In the genomic region with DNA sequence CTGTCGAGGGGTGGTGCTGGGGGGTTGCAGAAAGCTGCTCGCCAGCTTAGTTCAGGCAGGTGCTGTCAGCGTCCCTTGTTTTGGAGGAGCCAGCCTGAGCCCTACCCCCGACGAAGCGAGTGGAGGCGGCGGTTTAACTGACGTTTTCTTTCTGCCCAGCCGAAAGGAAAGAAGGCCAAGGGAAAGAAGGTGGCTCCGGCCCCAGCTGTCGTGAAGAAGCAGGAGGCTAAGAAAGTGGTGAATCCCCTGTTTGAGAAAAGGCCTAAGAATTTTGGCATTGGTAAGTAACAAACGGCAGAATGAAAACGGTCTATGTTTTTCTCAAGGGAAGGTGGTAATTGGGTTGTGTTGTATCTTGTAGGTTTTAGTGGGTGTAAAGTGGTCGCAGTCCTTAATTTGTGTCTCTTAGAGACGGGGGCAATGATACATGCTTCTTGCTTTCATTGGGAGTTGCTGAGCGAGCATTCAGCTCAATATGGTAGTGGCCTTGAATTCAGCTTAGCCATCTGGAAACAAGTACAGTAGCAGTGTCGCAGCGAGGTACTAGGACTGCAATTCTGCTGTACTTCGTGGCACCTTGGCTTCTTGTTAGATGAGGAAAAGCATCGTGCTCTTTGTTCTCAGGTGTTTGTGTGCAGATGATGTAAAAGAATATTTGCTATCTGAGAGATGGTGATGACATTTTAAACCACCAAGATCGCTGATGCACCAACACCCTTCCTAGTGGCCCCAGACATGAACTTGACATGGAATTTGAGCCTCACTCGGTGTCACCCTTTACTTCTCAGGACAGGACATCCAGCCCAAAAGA, we compare ENCODE assay signal across 8 cellular contexts. TPM values are rescaled to one million over a fixed set of nuclear protein-coding genes. Genes with fewer than 3 reads are reported as not detected.
DNase-seq lines count a peak whose midpoint lies in the region; ATAC-seq, FAIRE-seq and TF ChIP-seq lines count a peak whose summit lies in the region.

No MANE protein-coding gene starts in this region.

- H3K9me3 ChIP-seq in A549 (no peaks in the 10 kb centered on the region), mucosa of rectum (ENCODE audit: control insufficient read depth in 2 of 2, low read length in 2 of 2) (no peaks in the 10 kb centered on the region)

- FAIRE-seq in A549 (lab: Jason Lieb, UNC): no peak

- H3K4me1 Mint-ChIP-seq in IgD-negative memory B cell: peaks cover 17 to 31% (median 23%) of the 10 kb centered on the region in 3 donors
- H3K4me1 Mint-ChIP-seq in central memory CD8-positive, alpha-beta T cell: peaks cover 49% of the 10 kb centered on the region

- H3K27ac Mint-ChIP-seq in IgD-negative memory B cell: peak overlapping the region; percentile 85 to 98 (median 97)
- peak overlapping the region; percentile 96 for H3K27ac Mint-ChIP-seq in central memory CD8-positive, alpha-beta T cell (ENCODE audit: low read depth)

- ATAC-seq in A549 (no peak), HG03159 (IDR thresholded peaks at IDR 0.05; ENCODE audit: unreplicated experiment) (no peak), HG03432 (IDR thresholded peaks at IDR 0.05; ENCODE audit: unreplicated experiment) (no peak)
- ATAC-seq in central memory CD8-positive, alpha-beta T cell (replicated peaks; ENCODE audit: extremely low read depth, poor library complexity, severe bottlenecking): peak; percentile 3

- peak overlapping the region; percentile 100 for H3K4me3 ChIP-seq in A549
- peak overlapping the region; percentile 89 to 95 for H3K4me3 ChIP-seq in mucosa of rectum (ENCODE audit: low read length in 2 of 2)

- H3K4me3 Mint-ChIP-seq in IgD-negative memory B cell: peak overlapping the region; percentile 95 to 100 (median 98)
- peak overlapping the region; percentile 92 for H3K4me3 Mint-ChIP-seq in central memory CD8-positive, alpha-beta T cell

- WGBS in A549 (ENCODE audit: missing lambda C conversion rate): 4% methylated on average over 22 of the region's 23 CpGs

- H3K27me3 ChIP-seq in mucosa of rectum (ENCODE audit: control insufficient read depth in 2 of 2, insufficient read depth in 2 of 2, low read length in 2 of 2): no peaks in the 10 kb centered on the region

- no peak for TF ChIP-seq EP300 in A549 (IDR thresholded peaks at IDR 0.05)

- no peak for TF ChIP-seq POLR2A in A549 (IDR thresholded peaks at IDR 0.05; ENCODE audit: low read length)

- H3K4me2 ChIP-seq in A549: peak overlapping the region; percentile 83

- H3K4me1 ChIP-seq in A549: peaks cover 19% of the 10 kb centered on the region
- peaks cover 18 to 20% of the 10 kb centered on the region in 2 donors for H3K4me1 ChIP-seq in mucosa of rectum (ENCODE audit: control insufficient read depth in 2 of 2, insufficient read depth in 2 of 2, low read length in 2 of 2)

- H3K27ac ChIP-seq in A549 (peak overlapping the region; percentile 98 to 99), mucosa of rectum (ENCODE audit: low read depth in 2 of 2, low read length in 2 of 2) (peak overlapping the region; percentile 86 to 88)

- CTCF ChIA-PET in A549 (lab: Yijun Ruan, JAX): interaction anchor here (0.6 to 1.6 kb wide), 2 partner anchors 163 to 444 kb away, joined by 3 to 5 read pairs; no protein-coding TSS in a partner anchor

- H3K27me3 Mint-ChIP-seq in IgD-negative memory B cell: no peaks in the 10 kb centered on the region
- H3K27me3 Mint-ChIP-seq in central memory CD8-positive, alpha-beta T cell: no peaks in the 10 kb centered on the region

- POLR2A ChIA-PET in A549 (lab: Yijun Ruan, JAX): interaction anchor here (1.7 to 2.6 kb wide), 4 partner anchors 8 to 162 kb away, joined by 5 to 27 read pairs (median 12); partner anchors contain the start of genes SURF1 and SURF2

- peaks cover 59 to 66% of the 10 kb centered on the region in 2 donors for H3K36me3 ChIP-seq in mucosa of rectum (ENCODE audit: control insufficient read depth in 2 of 2, insufficient read depth in 2 of 2, low read length in 2 of 2)

- no peak for DNase-seq in A549 (ENCODE audit: low read depth in 1 of 2, low spot score in 1 of 2)
- no peak for DNase-seq in central memory CD8-positive, alpha-beta T cell (ENCODE audit: low spot score in 2 of 2)
- no peak for DNase-seq in NCI-H1930 (lab: John Stamatoyannopoulos, UW)
- DNase-seq in islet precursor cell: no peak

- TF ChIP-seq RAD21 in A549 (conservative IDR thresholded peaks at IDR 0.05 in 1 of 2, IDR thresholded peaks at IDR 0.05 in 1 of 2): no peak

- H3K36me3 Mint-ChIP-seq in IgD-negative memory B cell: peaks cover 5% of the 10 kb centered on the region
- H3K36me3 Mint-ChIP-seq in central memory CD8-positive, alpha-beta T cell (ENCODE audit: insufficient read depth): peaks cover 58% of the 10 kb centered on the region

- no peak for TF ChIP-seq CTCF in A549 (IDR thresholded peaks at IDR 0.05)

- no peaks in the 10 kb centered on the region for H3K9me3 Mint-ChIP-seq in IgD-negative memory B cell
- H3K9me3 Mint-ChIP-seq in central memory CD8-positive, alpha-beta T cell: no peaks in the 10 kb centered on the region

- peak overlapping the region; percentile 84 to 98 for H3K9ac ChIP-seq in mucosa of rectum (ENCODE audit: low read depth in 1 of 2, low read length in 2 of 2)

TF ChIP-seq in A549, 52 proteins besides CTCF, POLR2A, EP300 and RAD21:
- TF ChIP-seq, protein P1, sequence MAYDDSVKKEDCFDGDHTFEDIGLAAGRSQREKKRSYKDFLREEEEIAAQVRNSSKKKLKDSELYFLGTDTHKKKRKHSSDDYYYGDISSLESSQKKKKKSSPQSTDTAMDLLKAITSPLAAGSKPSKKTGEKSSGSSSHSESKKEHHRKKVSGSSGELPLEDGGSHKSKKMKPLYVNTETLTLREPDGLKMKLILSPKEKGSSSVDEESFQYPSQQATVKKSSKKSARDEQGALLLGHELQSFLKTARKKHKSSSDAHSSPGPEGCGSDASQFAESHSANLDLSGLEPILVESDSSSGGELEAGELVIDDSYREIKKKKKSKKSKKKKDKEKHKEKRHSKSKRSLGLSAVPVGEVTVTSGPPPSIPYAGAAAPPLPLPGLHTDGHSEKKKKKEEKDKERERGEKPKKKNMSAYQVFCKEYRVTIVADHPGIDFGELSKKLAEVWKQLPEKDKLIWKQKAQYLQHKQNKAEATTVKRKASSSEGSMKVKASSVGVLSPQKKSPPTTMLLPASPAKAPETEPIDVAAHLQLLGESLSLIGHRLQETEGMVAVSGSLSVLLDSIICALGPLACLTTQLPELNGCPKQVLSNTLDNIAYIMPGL (CRISPR knock-in tag; IDR thresholded peaks at IDR 0.05; ENCODE audit: borderline replicate concordance): 0 out of 2 replicates have a peak, but pooled peaks have one; percentile 55
- TF ChIP-seq TP53 (CRISPR knock-in tag; IDR thresholded peaks at IDR 0.05) (0 out of 2 replicates have a peak, but pooled peaks have one; percentile 36), MAFK (IDR thresholded peaks at IDR 0.05; ENCODE audit: partially characterized antibody) (peak; percentile 13), HDAC2 (IDR thresholded peaks at IDR 0.05) (no peak), HOXB13 (CRISPR knock-in tag; IDR thresholded peaks at IDR 0.05; ENCODE audit: low read depth) (0 out of 2 replicates have a peak, but pooled peaks have one; percentile 7)

RNA-seq across cellular contexts. Expression of gene RPL7A, which starts 0.9 kb away (rescaled TPM):
- polyA plus RNA-seq in A549 (2011; rRNA removed) (2,218 and 2,405 TPM in 2 replicates), A549 (2017; fragmentation: RNase III; extraction: RNeasy Plus Mini Kit Qiagen cat#74134 plus additional on column Dnase treatment) (2,511 to 2,766 TPM (median 2,608 TPM) in 3 replicates), IgD-negative memory B cell (1,229 TPM)
- polyA plus RNA-seq in A549 (2012; cell fraction: cytosol; rRNA removed): 3,633 and 4,197 TPM in 2 replicates
- polyA plus RNA-seq in A549 (2012; cell fraction: nucleus; rRNA removed): 1,837 and 2,384 TPM in 2 replicates
- 1,872 and 2,628 TPM in 2 replicates for polyA minus RNA-seq in A549 (2011; rRNA and poly(A)+ RNA removed)

RNA-seq across cellular contexts. Expression of gene MED22, which starts 1.0 kb away (rescaled TPM):
- polyA plus RNA-seq in A549 (2011; rRNA removed): 15.7 and 18.4 TPM in 2 replicates
- 30.9 and 37.1 TPM in 2 replicates for polyA plus RNA-seq in A549 (2012; cell fraction: cytosol; rRNA removed)
- 49.7 and 50.6 TPM in 2 replicates for polyA plus RNA-seq in A549 (2012; cell fraction: nucleus; rRNA removed)
- polyA plus RNA-seq in A549 (2017; fragmentation: RNase III; extraction: RNeasy Plus Mini Kit Qiagen cat#74134 plus additional on column Dnase treatment): 20.4 to 22.8 TPM (median 22.0 TPM) in 3 replicates
- 32.2 and 42.8 TPM in 2 replicates for polyA minus RNA-seq in A549 (2011; rRNA and poly(A)+ RNA removed)
- polyA plus RNA-seq in IgD-negative memory B cell: 26.7 TPM

RNA-seq across cellular contexts. Expression of gene SURF1, which starts 7.3 kb away (rescaled TPM):
- polyA plus RNA-seq in A549 (2011; rRNA removed) (47.5 and 63.0 TPM in 2 replicates), A549 (2017; fragmentation: RNase III; extraction: RNeasy Plus Mini Kit Qiagen cat#74134 plus additional on column Dnase treatment) (25.3 to 28.6 TPM (median 27.7 TPM) in 3 replicates), IgD-negative memory B cell (114 TPM)
- polyA plus RNA-seq in A549 (2012; cell fraction: cytosol; rRNA removed): 28.8 and 32.5 TPM in 2 replicates
- polyA plus RNA-seq in A549 (2012; cell fraction: nucleus; rRNA removed): 31.7 and 33.8 TPM in 2 replicates
- polyA minus RNA-seq in A549 (2011; rRNA and poly(A)+ RNA removed): 19.5 and 29.0 TPM in 2 replicates

RNA-seq across cellular contexts. Expression of gene SURF2, which starts 7.4 kb away (rescaled TPM):
- polyA plus RNA-seq in A549 (2011; rRNA removed) (15.4 and 25.2 TPM in 2 replicates), A549 (2017; fragmentation: RNase III; extraction: RNeasy Plus Mini Kit Qiagen cat#74134 plus additional on column Dnase treatment) (34.9 to 36.9 TPM (median 35.6 TPM) in 3 replicates), IgD-negative memory B cell (34.7 TPM)
- polyA plus RNA-seq in A549 (2012; cell fraction: cytosol; rRNA removed): 56.1 and 56.8 TPM in 2 replicates
- polyA plus RNA-seq in A549 (2012; cell fraction: nucleus; rRNA removed): 26.9 and 34.3 TPM in 2 replicates
- 8.1 and 8.4 TPM in 2 replicates for polyA minus RNA-seq in A549 (2011; rRNA and poly(A)+ RNA removed)

RNA-seq across cellular contexts. Expression of gene SURF6, which starts 13.0 kb away (rescaled TPM):
- polyA plus RNA-seq in A549 (2011; rRNA removed) (7.1 and 10.5 TPM in 2 replicates), A549 (2017; fragmentation: RNase III; extraction: RNeasy Plus Mini Kit Qiagen cat#74134 plus additional on column Dnase treatment) (23.0 to 26.8 TPM (median 25.1 TPM) in 3 replicates), IgD-negative memory B cell (13.4 TPM)
- 21.8 and 29.4 TPM in 2 replicates for polyA plus RNA-seq in A549 (2012; cell fraction: cytosol; rRNA removed)
- polyA plus RNA-seq in A549 (2012; cell fraction: nucleus; rRNA removed): 32.6 and 37.4 TPM in 2 replicates
- polyA minus RNA-seq in A549 (2011; rRNA and poly(A)+ RNA removed): 2.4 and 2.8 TPM in 2 replicates
